1 cellular context compared by ENCODE assay signal in the genomic region with DNA sequence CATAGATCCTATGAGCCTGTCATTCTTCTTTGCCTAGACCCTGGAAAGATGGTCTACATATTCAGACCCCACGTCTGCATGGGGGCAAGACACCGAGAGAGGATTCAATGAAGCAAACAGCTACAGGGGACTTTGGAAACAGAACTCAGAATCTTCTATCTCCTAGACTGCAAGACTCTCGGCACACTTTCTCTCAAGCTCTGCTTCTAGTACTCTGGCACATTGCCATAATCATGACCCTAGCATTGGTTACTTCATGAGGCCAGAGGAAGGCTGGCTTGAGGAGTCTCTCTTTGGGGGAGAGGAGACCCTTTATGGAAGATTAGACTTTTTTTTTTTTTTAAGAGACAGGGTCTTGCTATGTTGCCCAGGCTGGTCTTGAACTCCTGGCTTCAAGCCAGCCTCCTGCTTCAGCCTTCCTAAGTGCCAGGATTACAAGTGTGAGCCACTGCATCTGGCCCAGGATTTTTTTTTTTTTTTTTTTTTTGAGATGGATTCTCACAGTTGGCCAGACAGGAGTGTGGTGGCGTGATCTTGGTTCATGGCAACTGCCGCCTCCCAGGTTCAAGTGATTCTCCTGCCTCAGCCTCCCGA.
TF ChIP-seq lines count a peak whose summit lies in the region.

No MANE protein-coding gene starts in this region.

TF ChIP-seq in HCT116, 20 proteins besides CTCF, POLR2A, EP300 and RAD21 (continued from another document):
- TF ChIP-seq, protein P1, sequence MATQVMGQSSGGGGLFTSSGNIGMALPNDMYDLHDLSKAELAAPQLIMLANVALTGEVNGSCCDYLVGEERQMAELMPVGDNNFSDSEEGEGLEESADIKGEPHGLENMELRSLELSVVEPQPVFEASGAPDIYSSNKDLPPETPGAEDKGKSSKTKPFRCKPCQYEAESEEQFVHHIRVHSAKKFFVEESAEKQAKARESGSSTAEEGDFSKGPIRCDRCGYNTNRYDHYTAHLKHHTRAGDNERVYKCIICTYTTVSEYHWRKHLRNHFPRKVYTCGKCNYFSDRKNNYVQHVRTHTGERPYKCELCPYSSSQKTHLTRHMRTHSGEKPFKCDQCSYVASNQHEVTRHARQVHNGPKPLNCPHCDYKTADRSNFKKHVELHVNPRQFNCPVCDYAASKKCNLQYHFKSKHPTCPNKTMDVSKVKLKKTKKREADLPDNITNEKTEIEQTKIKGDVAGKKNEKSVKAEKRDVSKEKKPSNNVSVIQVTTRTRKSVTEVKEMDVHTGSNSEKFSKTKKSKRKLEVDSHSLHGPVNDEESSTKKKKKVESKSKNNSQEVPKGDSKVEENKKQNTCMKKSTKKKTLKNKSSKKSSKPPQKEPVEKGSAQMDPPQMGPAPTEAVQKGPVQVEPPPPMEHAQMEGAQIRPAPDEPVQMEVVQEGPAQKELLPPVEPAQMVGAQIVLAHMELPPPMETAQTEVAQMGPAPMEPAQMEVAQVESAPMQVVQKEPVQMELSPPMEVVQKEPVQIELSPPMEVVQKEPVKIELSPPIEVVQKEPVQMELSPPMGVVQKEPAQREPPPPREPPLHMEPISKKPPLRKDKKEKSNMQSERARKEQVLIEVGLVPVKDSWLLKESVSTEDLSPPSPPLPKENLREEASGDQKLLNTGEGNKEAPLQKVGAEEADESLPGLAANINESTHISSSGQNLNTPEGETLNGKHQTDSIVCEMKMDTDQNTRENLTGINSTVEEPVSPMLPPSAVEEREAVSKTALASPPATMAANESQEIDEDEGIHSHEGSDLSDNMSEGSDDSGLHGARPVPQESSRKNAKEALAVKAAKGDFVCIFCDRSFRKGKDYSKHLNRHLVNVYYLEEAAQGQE (IDR thresholded peaks at IDR 0.05; ENCODE audit: low read depth): no peak
- TF ChIP-seq TCF7L2 (IDR thresholded peaks at IDR 0.05; ENCODE audit: borderline replicate concordance, extremely low read depth, insufficient read depth, insufficient read length) (no peak), FOSL1 (IDR thresholded peaks at IDR 0.05; ENCODE audit: low read depth) (no peak), CEBPB (IDR thresholded peaks at IDR 0.05; ENCODE audit: low read depth) (no peak)
- TF ChIP-seq, protein P2, sequence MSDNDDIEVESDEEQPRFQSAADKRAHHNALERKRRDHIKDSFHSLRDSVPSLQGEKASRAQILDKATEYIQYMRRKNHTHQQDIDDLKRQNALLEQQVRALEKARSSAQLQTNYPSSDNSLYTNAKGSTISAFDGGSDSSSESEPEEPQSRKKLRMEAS (IDR thresholded peaks at IDR 0.05): no peak
